Comparison of ENCODE assay signal across 1 cellular context in genomic region chr20:3811421-3812258, GRCh38.
TF ChIP-seq lines count a peak whose summit lies in the region.

No MANE protein-coding gene starts in this region.

TF ChIP-seq in K562, 482 proteins besides CTCF, POLR2A, EP300 and RAD21 (continued from another document and continues in another):
- TF ChIP-seq ZNF280A (IDR thresholded peaks at IDR 0.05; ENCODE audit: low read depth, partially characterized antibody) (no peak), ZC3H11A (IDR thresholded peaks at IDR 0.05; ENCODE audit: low read depth, low read length) (no peak), SOX6 (IDR thresholded peaks at IDR 0.05) (no peak), SMARCE1 (IDR thresholded peaks at IDR 0.05) (no peak), ELK1 (CRISPR knock-in tag; IDR thresholded peaks at IDR 0.05) (no peak), BCL6 (CRISPR knock-in tag; IDR thresholded peaks at IDR 0.05) (no peak), ARID1B (IDR thresholded peaks at IDR 0.05) (peak; percentile 39), BCLAF1 (IDR thresholded peaks at IDR 0.05; ENCODE audit: borderline replicate concordance in 1 of 2, control insufficient read depth in 1 of 2, low read depth in 2 of 2, low read length in 1 of 2) (no peak), CREB1 (IDR thresholded peaks at IDR 0.05) (no peak), CREB1 (CRISPR knock-in tag; IDR thresholded peaks at IDR 0.05) (0 out of 2 replicates have a peak, but pooled peaks have one; percentile 18), TAF9B (IDR thresholded peaks at IDR 0.05; ENCODE audit: partially characterized antibody) (no peak), MNT (conservative IDR thresholded peaks at IDR 0.05) (peak; percentile 40 to 59; a peak in 1 of 4 replicates), NFIC (IDR thresholded peaks at IDR 0.05) (peak; percentile 67), SIRT6 (IDR thresholded peaks at IDR 0.05; ENCODE audit: low read depth, low read length) (no peak), TFAP4 (CRISPR knock-in tag; IDR thresholded peaks at IDR 0.05; ENCODE audit: borderline replicate concordance) (peak; percentile 30; the same call in 1 of the 2 replicates), PML (IDR thresholded peaks at IDR 0.05; ENCODE audit: low read length) (no peak), CC2D1A (IDR thresholded peaks at IDR 0.05) (no peak), PCBP2 (IDR thresholded peaks at IDR 0.05; ENCODE audit: low read depth, low read length, poor library complexity, severe bottlenecking) (no peak), MAX (CRISPR knock-in tag; IDR thresholded peaks at IDR 0.05) (peak; percentile 90), SFPQ (IDR thresholded peaks at IDR 0.05; ENCODE audit: low read depth, low read length) (no peak), ZFX (CRISPR knock-in tag; IDR thresholded peaks at IDR 0.05) (peak; percentile 70), ATF3 (IDR thresholded peaks at IDR 0.05) (peak; percentile 71), ATF3 (CRISPR knock-in tag; conservative IDR thresholded peaks at IDR 0.05) (no peak), AFF1 (IDR thresholded peaks at IDR 0.05; ENCODE audit: low read depth in 1 of 2, partially characterized antibody in 2 of 2) (no peak), PHB2 (IDR thresholded peaks at IDR 0.05; ENCODE audit: low read depth) (no peak)
